Comparison of ENCODE assay signal across 8 cellular contexts in genomic region chr6:166106076-166106686, GRCh38.
DNase-seq lines count a peak whose midpoint lies in the region; ATAC-seq, FAIRE-seq and TF ChIP-seq lines count a peak whose summit lies in the region.

No MANE protein-coding gene starts in this region.

- H3K79me2 ChIP-seq in HepG2 (ENCODE audit: insufficient read depth, low read length) = no peaks in the 10 kb centered on the region

- WGBS in HepG2 (ENCODE audit: low lambda C conversion rate) = under 1% methylated on average over 11 of the region's 11 CpGs

- no peak overlapping the region for H3K4me3 ChIP-seq in HepG2 (replicated peaks in 1 of 3; ENCODE audit: insufficient read depth in 1 of 3, low read depth in 2 of 3, low read length in 3 of 3)

- no peaks in the 10 kb centered on the region for H3K4me1 Mint-ChIP-seq in WTC11

- CTCF ChIA-PET in WTC11 (lab: Charles Lee) (interaction anchor here (0.6 to 2.1 kb wide), 17 partner anchors 8 to 380 kb away, joined by 3 to 18 read pairs (median 4); no protein-coding TSS in a partner anchor), HepG2 (lab: Yijun Ruan, JAX; ENCODE audit: low intra/inter-chr PET ratio, low total read pairs) (interaction anchor here (1.3 to 4.0 kb wide), 4 partner anchors 216 to 377 kb away, joined by 5 to 35 read pairs (median 6); no protein-coding TSS in a partner anchor)

- peaks cover 11% of the 10 kb centered on the region for H3K9me3 ChIP-seq in HepG2 (ENCODE audit: low read length)

- ATAC-seq in GM18498 (IDR thresholded peaks at IDR 0.05; ENCODE audit: unreplicated experiment) = peak; percentile 84
- peak; percentile 63 for ATAC-seq in HG03045 (IDR thresholded peaks at IDR 0.05; ENCODE audit: unreplicated experiment)
- peak; percentile 90 for ATAC-seq in WTC11
- peak; percentile 91 for ATAC-seq in HepG2

- TF ChIP-seq CTCF in WTC11 (IDR thresholded peaks at IDR 0.05) (peak; percentile 88), HepG2 (CRISPR knock-in tag; IDR thresholded peaks at IDR 0.05) (peak; percentile 96)

- no peak overlapping the region for H3K27ac ChIP-seq in HepG2 (ENCODE audit: extremely low read length, insufficient read depth, low read length)

- no peak overlapping the region for H3K4me2 ChIP-seq in HepG2 (ENCODE audit: low read depth, low read length)

- in situ Hi-C loops in HepG2 (cut with HindIII; ENCODE audit: extremely low pct_ligation_motif_present, low pct_unique_long_range_greater_than_20kb) = loop anchor here (5.0 kb wide), 1 partner anchor 219 kb away; no protein-coding TSS in a partner anchor

- no peak overlapping the region for H3K4me3 Mint-ChIP-seq in WTC11

- peaks cover 22% of the 10 kb centered on the region for H3K9me3 Mint-ChIP-seq in WTC11

- POLR2A ChIA-PET in WTC11 (lab: Charles Lee) (no interaction called here), HepG2 (lab: Yijun Ruan, JAX) (no interaction called here)

- DNase-seq in A172 (ENCODE audit: low spot score) (peak; percentile 49), NCI-H2171 treated with DMSO at 0.1 percent for 48 hours (lab: John Stamatoyannopoulos, UW) (peak; percentile 47), WTC11 (ENCODE audit: low spot score) (peak; percentile 85), cerebellum (ENCODE audit: low spot score) (peak; percentile 67), HepG2 (ENCODE audit: low spot score) (peak; percentile 50)
- peak; percentile 30 for DNase-seq in stimulated activated CD8-positive, alpha-beta memory T cell treated with anti-CD3 and anti-CD28 coated beads, Interleukin-12 subunit alpha, Interleukin-12 subunit beta, amount 100 ng/mL, for 1 hour (ENCODE audit: low read depth)

- H3K36me3 ChIP-seq in HepG2 (replicated peaks in 1 of 2; ENCODE audit: control insufficient read depth in 1 of 2, insufficient read depth in 2 of 2, low read length in 2 of 2) = no peaks in the 10 kb centered on the region

- H3K27me3 ChIP-seq in HepG2 (ENCODE audit: control insufficient read depth in 1 of 2, insufficient read depth in 2 of 2, low read length in 2 of 2) = peaks cover 0 to 5% of the 10 kb centered on the region in 2 experiments; a peak in 1 of 5 replicates

- BruUV-seq in HepG2 (replicated peaks; lab: Mats Ljungman, UMichigan) = no TSS peak

- no peak overlapping the region for H3K9ac ChIP-seq in HepG2 (ENCODE audit: insufficient read depth, low read depth, low read length)

- TF ChIP-seq EP300 in HepG2 (IDR thresholded peaks at IDR 0.05; ENCODE audit: low read depth in 2 of 2, low read length in 2 of 2) (no peak), HepG2 (CRISPR knock-in tag; IDR thresholded peaks at IDR 0.05; ENCODE audit: borderline replicate concordance) (no peak)

- intact Hi-C loops in HepG2 (cut with micrococcal nuclease; ENCODE audit: unreplicated experiment) = loop anchor here (1.0 to 2.0 kb wide), 4 partner anchors 216 to 665 kb away; no protein-coding TSS in a partner anchor

- peak; percentile 87 for FAIRE-seq in HepG2 (lab: Jason Lieb, UNC)

- no peaks in the 10 kb centered on the region for H3K4me1 ChIP-seq in HepG2 (ENCODE audit: insufficient read depth, low read length)

- TF ChIP-seq POLR2A in HepG2 (IDR thresholded peaks at IDR 0.05; ENCODE audit: insufficient read depth in 1 of 2, low read depth in 2 of 2, low read length in 2 of 2) = no peak

- TF ChIP-seq RAD21 in HepG2 (CRISPR knock-in tag; IDR thresholded peaks at IDR 0.05) = peak; percentile 80

- H2AFZ ChIP-seq in HepG2 (ENCODE audit: low read length) = no peak overlapping the region

- peaks cover 20% of the 10 kb centered on the region for H3K36me3 Mint-ChIP-seq in WTC11

- H3K27ac Mint-ChIP-seq in WTC11 = no peak overlapping the region

- no peaks in the 10 kb centered on the region for H4K20me1 ChIP-seq in HepG2 (ENCODE audit: insufficient read depth, low read length)

- peaks cover 12% of the 10 kb centered on the region for H3K27me3 Mint-ChIP-seq in WTC11 (ENCODE audit: low read depth)

TF ChIP-seq in WTC11, 78 proteins besides CTCF, POLR2A, EP300 and RAD21:
- TF ChIP-seq USF1 (CRISPR knock-in tag; IDR thresholded peaks at IDR 0.05) (no peak), GRHL2 (CRISPR knock-in tag; IDR thresholded peaks at IDR 0.05; ENCODE audit: insufficient replicate concordance, severe bottlenecking) (no peak)

TF ChIP-seq in HepG2, 621 proteins besides CTCF, POLR2A, EP300 and RAD21 (continues in another document):
- TF ChIP-seq ZNF639 (CRISPR knock-in tag; conservative IDR thresholded peaks at IDR 0.05) = no peak
- no peak for TF ChIP-seq TMF1 (CRISPR knock-in tag; IDR thresholded peaks at IDR 0.05; ENCODE audit: low read depth)
- no peak for TF ChIP-seq MIXL1 (CRISPR knock-in tag; IDR thresholded peaks at IDR 0.05)
- peak; percentile 14 for TF ChIP-seq TEAD3 (CRISPR knock-in tag; optimal IDR thresholded peaks at IDR 0.05; ENCODE audit: borderline replicate concordance)
- TF ChIP-seq U2AF2 (IDR thresholded peaks at IDR 0.05; ENCODE audit: low read depth, low read length) = no peak
- no peak for TF ChIP-seq ARHGAP35 (CRISPR knock-in tag; IDR thresholded peaks at IDR 0.05; ENCODE audit: borderline replicate concordance)
- TF ChIP-seq IKZF5 (CRISPR knock-in tag; IDR thresholded peaks at IDR 0.05) = no peak
- no peak for TF ChIP-seq ZNF446 (CRISPR knock-in tag; IDR thresholded peaks at IDR 0.05)
- no peak for TF ChIP-seq ZNF230 (CRISPR knock-in tag; IDR thresholded peaks at IDR 0.05)
- TF ChIP-seq PPARG (CRISPR knock-in tag; conservative IDR thresholded peaks at IDR 0.05) = no peak
- TF ChIP-seq ZFAT (CRISPR knock-in tag; conservative IDR thresholded peaks at IDR 0.05) = no peak
- 0 out of 2 replicates have a peak, but pooled peaks have one; percentile 31 for TF ChIP-seq MBD4 (IDR thresholded peaks at IDR 0.05; ENCODE audit: borderline replicate concordance, low read length)
- TF ChIP-seq ZNF768 (CRISPR knock-in tag; IDR thresholded peaks at IDR 0.05) = no peak
- no peak for TF ChIP-seq ZNF24 (IDR thresholded peaks at IDR 0.05)
- no peak for TF ChIP-seq KLF16 (CRISPR knock-in tag; IDR thresholded peaks at IDR 0.05)
- no peak for TF ChIP-seq ZBTB8A (CRISPR knock-in tag; IDR thresholded peaks at IDR 0.05; ENCODE audit: borderline replicate concordance, low read depth)
- TF ChIP-seq, protein P1, sequence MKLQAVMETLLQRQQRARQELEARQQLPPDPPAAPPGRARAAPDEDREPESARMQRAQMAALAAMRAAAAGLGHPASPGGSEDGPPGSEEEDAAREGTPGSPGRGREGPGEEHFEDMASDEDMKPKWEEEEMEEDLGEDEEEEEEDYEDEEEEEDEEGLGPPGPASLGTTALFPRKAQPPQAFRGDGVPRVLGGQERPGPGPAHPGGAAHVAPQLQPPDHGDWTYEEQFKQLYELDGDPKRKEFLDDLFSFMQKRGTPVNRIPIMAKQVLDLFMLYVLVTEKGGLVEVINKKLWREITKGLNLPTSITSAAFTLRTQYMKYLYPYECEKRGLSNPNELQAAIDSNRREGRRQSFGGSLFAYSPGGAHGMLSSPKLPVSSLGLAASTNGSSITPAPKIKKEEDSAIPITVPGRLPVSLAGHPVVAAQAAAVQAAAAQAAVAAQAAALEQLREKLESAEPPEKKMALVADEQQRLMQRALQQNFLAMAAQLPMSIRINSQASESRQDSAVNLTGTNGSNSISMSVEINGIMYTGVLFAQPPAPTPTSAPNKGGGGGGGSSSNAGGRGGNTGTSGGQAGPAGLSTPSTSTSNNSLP (IDR thresholded peaks at IDR 0.05; ENCODE audit: low read depth, low read length) = 0 out of 2 replicates have a peak, but pooled peaks have one; percentile 9
- TF ChIP-seq ZNF879 (CRISPR knock-in tag; IDR thresholded peaks at IDR 0.05) = no peak
- no peak for TF ChIP-seq NFATC3 (CRISPR knock-in tag; IDR thresholded peaks at IDR 0.05)
- no peak for TF ChIP-seq HOXD1 (CRISPR knock-in tag; IDR thresholded peaks at IDR 0.05)
- TF ChIP-seq CBX1 (IDR thresholded peaks at IDR 0.05; ENCODE audit: low read depth) = no peak

Comparison
In these comparisons a context has a peak if more than half of its experiments do, and no peak if none do; other contexts are left out.
1. DNase-seq: peak in every context shown above with its lines; median percentile 85 in WTC11; 67 in cerebellum; 50 in HepG2; 49 in A172; 47 in NCI-H2171 treated with DMSO at 0.1 percent for 48 hours; 30 in stimulated activated CD8-positive, alpha-beta memory T cell treated with anti-CD3 and anti-CD28 coated beads, Interleukin-12 subunit alpha, Interleukin-12 subunit beta, amount 100 ng/mL, for 1 hour.